Comparison of ENCODE assay signal across 9 cellular contexts in the genomic region with DNA sequence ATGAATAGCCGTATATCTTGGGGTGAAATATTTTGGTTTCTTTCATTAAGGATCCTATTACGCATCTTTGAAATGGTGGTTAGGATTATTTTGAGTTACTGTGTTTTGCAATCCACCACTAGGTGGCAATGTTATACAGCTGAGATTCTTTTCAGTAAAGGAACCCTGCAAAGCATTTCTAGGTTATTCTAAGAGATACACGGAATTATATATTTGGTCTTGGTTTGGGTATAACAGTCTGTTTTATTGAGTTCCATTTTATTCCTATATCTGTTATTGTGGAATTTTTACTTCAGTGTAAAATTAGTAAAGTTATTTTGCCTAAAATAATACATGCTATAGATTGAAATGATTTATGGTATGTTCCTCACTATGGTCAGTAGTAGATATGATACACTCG.
A peak's percentile ranks its signal among the peaks of the same experiment; 100 is the strongest.
DNase-seq lines count a peak whose midpoint lies in the region; ATAC-seq and TF ChIP-seq lines count a peak whose summit lies in the region.
"Had no signal": no experiment of that assay in that cellular context is flagged by ENCODE, and none has a peak within 500 bp of the region (broad histone marks: within the 10 kb centered on the region; RNA-seq: fewer than 3 reads in every experiment).

No MANE protein-coding gene starts in this region.

- H3K27me3 ChIP-seq in RWPE2 (ENCODE audit: insufficient read depth, poor library complexity, severe bottlenecking) = peaks cover 8% of the 10 kb centered on the region
- H3K27me3 ChIP-seq in neuronal stem cell (ENCODE audit: control insufficient read depth in 3 of 3, insufficient read depth in 3 of 3, low read depth in 1 of 3, low read length in 3 of 3) = no peaks in the 10 kb centered on the region

- WGBS in neuronal stem cell (ENCODE audit: extremely low coverage in 2 of 2, insufficient read length in 2 of 2, insufficient replicate concordance in 1 of 2), 2 donors = no CpG with 5 or more reads among the region's 4 CpGs

- H3K4me3 Mint-ChIP-seq in activated T-cell treated with anti-CD3 and anti-CD28 coated beads, Interleukin-2, amount 50 U/mL, for 4 hours = no peak overlapping the region
- no peak overlapping the region for H3K4me3 Mint-ChIP-seq in activated T-cell treated with anti-CD3 and anti-CD28 coated beads, Interleukin-2, amount 50 U/mL, for 24 hours
- H3K4me3 Mint-ChIP-seq: central memory CD8-positive, alpha-beta T cell had no signal

- H3K4me1 ChIP-seq in RWPE2 (ENCODE audit: insufficient read depth, poor library complexity, severe bottlenecking) (no peaks in the 10 kb centered on the region), neuronal stem cell (ENCODE audit: control insufficient read depth in 2 of 2, insufficient read depth in 1 of 2, low read depth in 1 of 2, low read length in 2 of 2) (no peaks in the 10 kb centered on the region)

- H2BK15ac ChIP-seq in neuronal stem cell (ENCODE audit: low read length) = no peak overlapping the region

- no peaks in the 10 kb centered on the region for H3K9me3 Mint-ChIP-seq in activated T-cell treated with anti-CD3 and anti-CD28 coated beads, Interleukin-2, amount 50 U/mL, for 4 hours
- no peaks in the 10 kb centered on the region for H3K9me3 Mint-ChIP-seq in activated T-cell treated with anti-CD3 and anti-CD28 coated beads, Interleukin-2, amount 50 U/mL, for 24 hours
- H3K9me3 Mint-ChIP-seq: central memory CD8-positive, alpha-beta T cell had no signal

- H3K36me3 ChIP-seq in RWPE2 (ENCODE audit: low read depth) = no peaks in the 10 kb centered on the region
- H3K36me3 ChIP-seq in neuronal stem cell (replicated peaks in 1 of 2; ENCODE audit: control insufficient read depth in 2 of 2, insufficient read depth in 2 of 2, low read length in 2 of 2) = no peaks in the 10 kb centered on the region

- H3K9me3 ChIP-seq in RWPE2 (ENCODE audit: severe bottlenecking) (no peaks in the 10 kb centered on the region), neuronal stem cell (replicated peaks in 1 of 2; ENCODE audit: control insufficient read depth in 2 of 2, insufficient read depth in 1 of 2, low read depth in 1 of 2, low read length in 2 of 2) (no peaks in the 10 kb centered on the region)

- peaks cover 16% of the 10 kb centered on the region for H3K27me3 Mint-ChIP-seq in activated T-cell treated with anti-CD3 and anti-CD28 coated beads, Interleukin-2, amount 50 U/mL, for 4 hours (ENCODE audit: low read depth)
- H3K27me3 Mint-ChIP-seq in activated T-cell treated with anti-CD3 and anti-CD28 coated beads, Interleukin-2, amount 50 U/mL, for 24 hours = peaks cover 17% of the 10 kb centered on the region

- H2BK5ac ChIP-seq in neuronal stem cell (ENCODE audit: low read length) = no peak overlapping the region

- H3K27ac ChIP-seq in RWPE2 (ENCODE audit: poor library complexity, severe bottlenecking) (no peak overlapping the region), neuronal stem cell (replicated peaks; ENCODE audit: low read length) (no peak overlapping the region)

- H3K4me1 Mint-ChIP-seq in activated T-cell treated with anti-CD3 and anti-CD28 coated beads, Interleukin-2, amount 50 U/mL, for 4 hours (ENCODE audit: low read depth) = no peaks in the 10 kb centered on the region
- no peaks in the 10 kb centered on the region for H3K4me1 Mint-ChIP-seq in activated T-cell treated with anti-CD3 and anti-CD28 coated beads, Interleukin-2, amount 50 U/mL, for 24 hours (ENCODE audit: low read depth)
- H3K4me1 Mint-ChIP-seq: central memory CD8-positive, alpha-beta T cell had no signal

- H3K14ac ChIP-seq in neuronal stem cell (ENCODE audit: low read length) = no peak overlapping the region

- no peaks in the 10 kb centered on the region for H3K79me1 ChIP-seq in neuronal stem cell (ENCODE audit: low read depth, low read length)

- no peak overlapping the region for H3K9ac ChIP-seq in neuronal stem cell (ENCODE audit: low read depth, low read length, poor library complexity)

- H3K4me3 ChIP-seq in RWPE2 (ENCODE audit: severe bottlenecking) (no peak overlapping the region), epithelial cell of proximal tubule (ENCODE audit: low read depth, low read length) (no peak overlapping the region), neuronal stem cell (ENCODE audit: low read length in 2 of 2) (no peak overlapping the region)

- H3K27ac Mint-ChIP-seq in activated T-cell treated with anti-CD3 and anti-CD28 coated beads, Interleukin-2, amount 50 U/mL, for 24 hours = no peak overlapping the region

- peak; percentile 93 for TF ChIP-seq CTCF in RWPE2 (IDR thresholded peaks at IDR 0.05; ENCODE audit: poor library complexity, severe bottlenecking)
- peak; percentile 82 for TF ChIP-seq CTCF in epithelial cell of proximal tubule (conservative IDR thresholded peaks at IDR 0.05; ENCODE audit: low read depth, low read length)

- no peak overlapping the region for H2BK120ac ChIP-seq in neuronal stem cell (ENCODE audit: low read depth, low read length)

- H2AFZ ChIP-seq in neuronal stem cell (ENCODE audit: low read length) = no peak overlapping the region

- no peak overlapping the region for H2AK5ac ChIP-seq in neuronal stem cell (ENCODE audit: low read depth, low read length)

- no peak overlapping the region for H3K23ac ChIP-seq in neuronal stem cell (ENCODE audit: low read depth, low read length, poor library complexity)

- peak; percentile 38 to 53 for ATAC-seq in activated T-cell treated with anti-CD3 and anti-CD28 coated beads, Interleukin-2, amount 50 U/mL, for 4 hours
- peak; percentile 82 for ATAC-seq in GM21723 (IDR thresholded peaks at IDR 0.05; ENCODE audit: unreplicated experiment)
- peak; percentile 61; the same call in 2 of the 3 replicates for ATAC-seq in RWPE2 (ENCODE audit: low read depth)
- no peak for ATAC-seq in HG02840 (IDR thresholded peaks at IDR 0.05; ENCODE audit: low FRiP score, unreplicated experiment)

- no peak overlapping the region for H2BK12ac ChIP-seq in neuronal stem cell (ENCODE audit: low read length)

- H3K4me2 ChIP-seq in neuronal stem cell (ENCODE audit: insufficient read depth, low read length, poor library complexity, severe bottlenecking) = no peak overlapping the region

- no peak overlapping the region for H4K91ac ChIP-seq in neuronal stem cell (ENCODE audit: low read depth, low read length, poor library complexity)

- no peaks in the 10 kb centered on the region for H3K36me3 Mint-ChIP-seq in activated T-cell treated with anti-CD3 and anti-CD28 coated beads, Interleukin-2, amount 50 U/mL, for 4 hours (ENCODE audit: insufficient read depth)
- no peaks in the 10 kb centered on the region for H3K36me3 Mint-ChIP-seq in activated T-cell treated with anti-CD3 and anti-CD28 coated beads, Interleukin-2, amount 50 U/mL, for 24 hours (ENCODE audit: low read depth)

- H4K8ac ChIP-seq in neuronal stem cell (ENCODE audit: low read depth, low read length) = no peak overlapping the region

- no peak for DNase-seq in activated T-cell treated with anti-CD3 and anti-CD28 coated beads, Interleukin-2, amount 50 U/mL, for 4 hours
- no peak for DNase-seq in activated T-cell treated with anti-CD3 and anti-CD28 coated beads, Interleukin-2, amount 50 U/mL, for 24 hours
- DNase-seq in Kasumi-1 (lab: John Stamatoyannopoulos, UW) (peak; percentile 52 to 83), RWPE2 (ENCODE audit: low spot score) (no peak), epithelial cell of proximal tubule (ENCODE audit: low read depth) (no peak), neuronal stem cell (ENCODE audit: low spot score) (peak; percentile 48)

- no peak overlapping the region for H3K4ac ChIP-seq in neuronal stem cell (ENCODE audit: low read length)

- H3K18ac ChIP-seq in neuronal stem cell (ENCODE audit: low read length) = no peak overlapping the region

Comparison
In these comparisons a context has a peak if more than half of its experiments do, and no peak if none do; other contexts are left out.
1. DNase-seq: peak in Kasumi-1 (2 of 2) and neuronal stem cell (single experiment); none in activated T-cell treated with anti-CD3 and anti-CD28 coated beads, Interleukin-2, amount 50 U/mL, for 4 hours (single experiment), activated T-cell treated with anti-CD3 and anti-CD28 coated beads, Interleukin-2, amount 50 U/mL, for 24 hours (single experiment), RWPE2 (single experiment) and epithelial cell of proximal tubule (single experiment).